In genomic region chr1:221035680-221036153, GRCh38 we compare ENCODE assay signal across 11 cellular contexts.
DNase-seq lines count a peak whose midpoint lies in the region; ATAC-seq and TF ChIP-seq lines count a peak whose summit lies in the region.
"Had no signal": no experiment of that assay in that cellular context is flagged by ENCODE, and none has a peak within 500 bp of the region (broad histone marks: within the 10 kb centered on the region; RNA-seq: fewer than 3 reads in every experiment).

No MANE protein-coding gene starts in this region.

- POLR2A ChIA-PET in CD8-positive, alpha-beta T cell (lab: Charles Lee), result no interaction called here

- no peaks in the 10 kb centered on the region for H3K36me3 Mint-ChIP-seq in CD8-positive, alpha-beta T cell
- no peaks in the 10 kb centered on the region for H3K36me3 Mint-ChIP-seq in natural killer cell treated with Interleukin-12 subunit alpha and Interleukin-12 subunit beta and Interleukin-15 and Interleukin-18, amount 100 ng/mL, for 72 hours

- peak overlapping the region; percentile 62 for H3K4me3 ChIP-seq in GM23248
- peak overlapping the region in 1 of 3 experiments; percentile 21 for H3K4me3 ChIP-seq in mammary epithelial cell (replicated peaks in 1 of 3; ENCODE audit: insufficient read depth in 1 of 3, low read depth in 2 of 3, low read length in 3 of 3)
- H3K4me3 ChIP-seq in osteoblast (ENCODE audit: insufficient read depth, low read length), result peak overlapping the region; percentile 44
- H3K4me3 ChIP-seq in CD8-positive, alpha-beta T cell (ENCODE audit: low read depth, low read length), result no peak overlapping the region
- H3K4me3 ChIP-seq: dorsolateral prefrontal cortex had no signal

- dilution Hi-C loops in mammary epithelial cell (cut with HindIII; ENCODE audit: low sequenced_read_pairs), result no loop called here

- H3K27me3 Mint-ChIP-seq in CD8-positive, alpha-beta T cell (ENCODE audit: low read depth), result no peaks in the 10 kb centered on the region
- H3K27me3 Mint-ChIP-seq in natural killer cell treated with Interleukin-12 subunit alpha and Interleukin-12 subunit beta and Interleukin-15 and Interleukin-18, amount 100 ng/mL, for 72 hours, result no peaks in the 10 kb centered on the region

- no peaks in the 10 kb centered on the region for H3K9me3 ChIP-seq in GM23248 (ENCODE audit: low read depth)
- no peaks in the 10 kb centered on the region for H3K9me3 ChIP-seq in mammary epithelial cell (replicated peaks; ENCODE audit: insufficient read depth, low read length)
- no peaks in the 10 kb centered on the region for H3K9me3 ChIP-seq in osteoblast (ENCODE audit: low read depth, low read length)
- H3K9me3 ChIP-seq in CD8-positive, alpha-beta T cell (ENCODE audit: low read length), result no peaks in the 10 kb centered on the region

- WGBS in GM23248 (ENCODE audit: low coverage in 1 of 2, low lambda C conversion rate in 2 of 2, missing lambda C conversion rate in 2 of 2), 2 experiments, result 2 to 3% methylated on average over 6 of the region's 6 CpGs
- 4% methylated on average over 6 of the region's 6 CpGs for WGBS in mammary epithelial cell (ENCODE audit: low coverage, missing lambda C conversion rate)

- H3K4me1 ChIP-seq in GM23248 (ENCODE audit: insufficient read depth) (peaks cover 37% of the 10 kb centered on the region), mammary epithelial cell (ENCODE audit: insufficient read depth, low read length) (peaks cover 22% of the 10 kb centered on the region), osteoblast (ENCODE audit: insufficient read depth, low read length) (peaks cover 25% of the 10 kb centered on the region)
- H3K4me1 ChIP-seq in CD8-positive, alpha-beta T cell (ENCODE audit: insufficient read depth, low read length), result no peaks in the 10 kb centered on the region

- H3K36me3 ChIP-seq in GM23248 (ENCODE audit: low read depth) (no peaks in the 10 kb centered on the region), mammary epithelial cell (ENCODE audit: insufficient read depth, low read length) (no peaks in the 10 kb centered on the region), osteoblast (ENCODE audit: insufficient read depth, low read length) (no peaks in the 10 kb centered on the region)
- H3K36me3 ChIP-seq in CD8-positive, alpha-beta T cell (ENCODE audit: insufficient read depth, low read length), result no peaks in the 10 kb centered on the region

- peak overlapping the region; percentile 85 for H3K4me2 ChIP-seq in GM23248 (ENCODE audit: unreplicated experiment)
- H3K4me2 ChIP-seq in mammary epithelial cell (ENCODE audit: insufficient read depth, low read depth, low read length), result peak overlapping the region; percentile 57
- H3K4me2 ChIP-seq in osteoblast (ENCODE audit: insufficient read depth, low read length), result peak overlapping the region; percentile 70

- no peak overlapping the region for H3K4me3 Mint-ChIP-seq in CD8-positive, alpha-beta T cell
- H3K4me3 Mint-ChIP-seq in natural killer cell treated with Interleukin-12 subunit alpha and Interleukin-12 subunit beta and Interleukin-15 and Interleukin-18, amount 100 ng/mL, for 72 hours, result no peak overlapping the region

- H3K4me1 Mint-ChIP-seq in CD8-positive, alpha-beta T cell (ENCODE audit: low read depth), result no peaks in the 10 kb centered on the region
- no peaks in the 10 kb centered on the region for H3K4me1 Mint-ChIP-seq in natural killer cell treated with Interleukin-12 subunit alpha and Interleukin-12 subunit beta and Interleukin-15 and Interleukin-18, amount 100 ng/mL, for 72 hours (ENCODE audit: low read depth in 2 of 2)

- intact Hi-C loops in mammary epithelial cell (cut with micrococcal nuclease), result no loop called here
- intact Hi-C loops in CD8-positive, alpha-beta T cell (cut with DNase I, micrococcal nuclease), result no loop called here

- H3K27ac ChIP-seq in GM23248 (peak overlapping the region; percentile 69), mammary epithelial cell (ENCODE audit: insufficient read depth, low read depth, low read length) (peak overlapping the region; percentile 63), osteoblast (ENCODE audit: low read depth, low read length) (peak overlapping the region; percentile 71)
- no peak overlapping the region for H3K27ac ChIP-seq in CD8-positive, alpha-beta T cell (ENCODE audit: low read depth, low read length)
- H3K27ac ChIP-seq: dorsolateral prefrontal cortex had no signal

- in situ Hi-C loops in GM23248 (cut with MboI), result no loop called here
- in situ Hi-C loops in mammary epithelial cell (cut with MboI; ENCODE audit: low sequenced_read_pairs in 2 of 2), result no loop called here

- H3K27me3 ChIP-seq in GM23248 (replicated peaks; ENCODE audit: insufficient read depth) (no peaks in the 10 kb centered on the region), mammary epithelial cell (ENCODE audit: insufficient read depth, low read length) (no peaks in the 10 kb centered on the region), osteoblast (ENCODE audit: insufficient read depth, low read length) (no peaks in the 10 kb centered on the region)
- no peaks in the 10 kb centered on the region for H3K27me3 ChIP-seq in CD8-positive, alpha-beta T cell (ENCODE audit: insufficient read depth, low read length)

- H4K20me1 ChIP-seq in GM23248 (ENCODE audit: insufficient read depth) (no peaks in the 10 kb centered on the region), mammary epithelial cell (ENCODE audit: insufficient read depth, low read length) (no peaks in the 10 kb centered on the region), osteoblast (ENCODE audit: insufficient read depth, low read length) (no peaks in the 10 kb centered on the region)

- peak overlapping the region; percentile 76 for H2AFZ ChIP-seq in GM23248
- peak overlapping the region; percentile 18 for H2AFZ ChIP-seq in mammary epithelial cell (ENCODE audit: low read depth, low read length)
- peak overlapping the region; percentile 61 for H2AFZ ChIP-seq in osteoblast (ENCODE audit: low read length)

- ATAC-seq in CD8-positive, alpha-beta T cell, result no peak
- no peak for ATAC-seq in natural killer cell treated with Interleukin-12 subunit alpha and Interleukin-12 subunit beta and Interleukin-15 and Interleukin-18, amount 100 ng/mL, for 72 hours

- TF ChIP-seq CTCF in mammary epithelial cell (conservative IDR thresholded peaks at IDR 0.05 in 1 of 2, IDR thresholded peaks at IDR 0.05 in 1 of 2; ENCODE audit: extremely low read depth in 1 of 2, insufficient read depth in 1 of 2, low read depth in 1 of 2, low read length in 2 of 2) (no peak), osteoblast (IDR thresholded peaks at IDR 0.05; ENCODE audit: extremely low read depth, low read depth, low read length) (no peak)
- TF ChIP-seq CTCF in CD8-positive, alpha-beta T cell (IDR thresholded peaks at IDR 0.05), result no peak

- H3K9me2 ChIP-seq in GM23248 (ENCODE audit: insufficient read depth), result no peaks in the 10 kb centered on the region

- DNase-seq in GM23248, result peak; percentile 89
- DNase-seq in NCI-H460 (ENCODE audit: extremely low read depth, low read depth), result peak; percentile 15
- peak; percentile 74 for DNase-seq in mammary epithelial cell
- DNase-seq in osteoblast (ENCODE audit: insufficient read length, low spot score, missing footprints), result peak; percentile 27
- no peak for DNase-seq in activated CD8-positive, alpha-beta memory T cell treated with anti-CD3 and anti-CD28 coated beads, Interleukin-2, amount 50 U/mL, for 4 hours
- DNase-seq in CD8-positive, alpha-beta T cell, result no peak
- no peak for DNase-seq in natural killer cell treated with Interleukin-12 subunit alpha and Interleukin-12 subunit beta and Interleukin-15 and Interleukin-18, amount 100 ng/mL, for 72 hours (ENCODE audit: low spot score)
- DNase-seq: activated T-cell treated with anti-CD3 and anti-CD28 coated beads, Interleukin-2, amount 50 U/mL, for 1 hour; dorsolateral prefrontal cortex; NCI-H2081 treated with DMSO at 0.1 percent for 48 hours had no signal

- CTCF ChIA-PET in mammary epithelial cell (lab: Charles Lee; ENCODE audit: low non-redundant PET), result no interaction called here
- CTCF ChIA-PET in CD8-positive, alpha-beta T cell (lab: Charles Lee), result no interaction called here

- H3F3A ChIP-seq in GM23248 (ENCODE audit: insufficient read depth), result peaks cover 44% of the 10 kb centered on the region

- H3K27ac Mint-ChIP-seq in CD8-positive, alpha-beta T cell, result no peak overlapping the region
- peak overlapping the region in 1 of 2 donors; percentile 23 for H3K27ac Mint-ChIP-seq in natural killer cell treated with Interleukin-12 subunit alpha and Interleukin-12 subunit beta and Interleukin-15 and Interleukin-18, amount 100 ng/mL, for 72 hours
- H3K27ac Mint-ChIP-seq: progenitor cell of endocrine pancreas had no signal

- no peaks in the 10 kb centered on the region for H3K79me2 ChIP-seq in GM23248 (ENCODE audit: insufficient read depth)
- H3K79me2 ChIP-seq in mammary epithelial cell (ENCODE audit: insufficient read depth, low read length), result no peaks in the 10 kb centered on the region
- no peaks in the 10 kb centered on the region for H3K79me2 ChIP-seq in osteoblast (ENCODE audit: insufficient read depth, low read length)

- peak overlapping the region; percentile 59 for H3K9ac ChIP-seq in GM23248
- H3K9ac ChIP-seq in mammary epithelial cell (ENCODE audit: insufficient read depth, low read length), result peak overlapping the region; percentile 31

- H3K9me3 Mint-ChIP-seq in CD8-positive, alpha-beta T cell, result no peaks in the 10 kb centered on the region
- no peaks in the 10 kb centered on the region for H3K9me3 Mint-ChIP-seq in natural killer cell treated with Interleukin-12 subunit alpha and Interleukin-12 subunit beta and Interleukin-15 and Interleukin-18, amount 100 ng/mL, for 72 hours

- TSS peak; percentile 94 for BruUV-seq in mammary epithelial cell (replicated peaks; lab: Mats Ljungman, UMichigan)

Comparison
In these comparisons a context has a peak if more than half of its experiments do, and no peak if none do; other contexts are left out.
1. DNase-seq: peak in GM23248 (single experiment), NCI-H460 (single experiment), mammary epithelial cell (single experiment) and osteoblast (single experiment); none in activated CD8-positive, alpha-beta memory T cell treated with anti-CD3 and anti-CD28 coated beads, Interleukin-2, amount 50 U/mL, for 4 hours (single experiment), CD8-positive, alpha-beta T cell (0 of 7) and natural killer cell treated with Interleukin-12 subunit alpha and Interleukin-12 subunit beta and Interleukin-15 and Interleukin-18, amount 100 ng/mL, for 72 hours (single experiment).
2. H2AFZ ChIP-seq: peak in every context shown above with its lines; median percentile 76 in GM23248; 61 in osteoblast; 18 in mammary epithelial cell.
3. Peak in every context shown above with its lines, with median percentiles within 50 percentile points of each other: H3K4me2 ChIP-seq.